ENCODE assay signal across 11 cellular contexts in the genomic region with DNA sequence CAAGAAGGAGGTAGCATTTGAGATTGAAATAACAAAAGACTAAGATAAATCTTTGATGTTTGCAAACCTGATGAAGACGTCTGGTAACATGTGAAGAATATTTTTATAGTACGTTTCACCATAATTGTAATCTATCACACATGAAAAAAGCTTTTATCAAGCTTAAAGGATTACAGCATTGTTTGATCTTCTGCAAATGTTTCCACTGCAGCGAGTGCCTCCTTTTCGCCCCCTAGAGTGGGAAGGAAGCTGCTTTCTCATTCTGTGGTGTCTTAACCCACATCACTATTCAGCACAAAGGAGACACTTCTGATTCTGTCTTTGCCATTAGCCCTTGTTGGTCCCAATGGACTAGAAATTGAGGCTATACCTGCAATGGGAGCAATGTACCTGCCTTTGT. TPM values are rescaled to one million over a fixed set of nuclear protein-coding genes. Genes with fewer than 3 reads are reported as not detected.
DNase-seq lines count a peak whose midpoint lies in the region; ATAC-seq lines count a peak whose summit lies in the region.
"Had no signal": no experiment of that assay in that cellular context is flagged by ENCODE, and none has a peak within 500 bp of the region (broad histone marks: within the 10 kb centered on the region; RNA-seq: fewer than 3 reads in every experiment).

No MANE protein-coding gene starts in this region.

- H3K9me3 Mint-ChIP-seq in activated T-cell treated with anti-CD3 and anti-CD28 coated beads, Interleukin-2, amount 50 U/mL, for 24 hours: no peaks in the 10 kb centered on the region

- DNase-seq in activated T-cell treated with anti-CD3 and anti-CD28 coated beads for 24 hours (ENCODE audit: low read depth) (peak; percentile 28), T-helper 17 cell (no peak), HK-2 (ENCODE audit: unreplicated experiment) (no peak)
- DNase-seq in activated T-cell treated with anti-CD3 and anti-CD28 coated beads, Interleukin-2, amount 50 U/mL, for 24 hours: no peak
- DNase-seq in effector CD8-positive, alpha-beta T cell (lab: John Stamatoyannopoulos, UW): peak; percentile 11
- peak in 2 of 3 experiments; percentile 3 for DNase-seq in stimulated activated CD4-positive, alpha-beta T cell treated with anti-CD3 and anti-CD28 coated beads, TNF-alpha, amount 100 ng/mL, for 4 hours (ENCODE audit: low read depth in 3 of 3)
- DNase-seq: AML-193, NCI-H1694 treated with DMSO at 0.1 percent for 48 hours had no signal

- H3K27ac Mint-ChIP-seq in activated T-cell treated with anti-CD3 and anti-CD28 coated beads, Interleukin-2, amount 50 U/mL, for 24 hours: no peak overlapping the region
- H3K27ac Mint-ChIP-seq in T-helper 17 cell: peak overlapping the region; percentile 44

- H3K4me1 Mint-ChIP-seq in activated T-cell treated with anti-CD3 and anti-CD28 coated beads, Interleukin-2, amount 50 U/mL, for 24 hours (ENCODE audit: low read depth): peaks cover 30% of the 10 kb centered on the region
- peaks cover 10% of the 10 kb centered on the region for H3K4me1 Mint-ChIP-seq in T-helper 17 cell

- H3K9me3 ChIP-seq in T-helper 17 cell (ENCODE audit: control insufficient read depth, low read length, poor library complexity, severe bottlenecking): no peaks in the 10 kb centered on the region

- no peaks in the 10 kb centered on the region for H3K36me3 Mint-ChIP-seq in activated T-cell treated with anti-CD3 and anti-CD28 coated beads, Interleukin-2, amount 50 U/mL, for 24 hours (ENCODE audit: low read depth)
- H3K36me3 Mint-ChIP-seq in T-helper 17 cell (ENCODE audit: low read depth): peaks cover 2% of the 10 kb centered on the region

- no peaks in the 10 kb centered on the region for H3K27me3 Mint-ChIP-seq in activated T-cell treated with anti-CD3 and anti-CD28 coated beads, Interleukin-2, amount 50 U/mL, for 24 hours
- no peaks in the 10 kb centered on the region for H3K27me3 Mint-ChIP-seq in T-helper 17 cell

- H3K4me3 Mint-ChIP-seq in activated T-cell treated with anti-CD3 and anti-CD28 coated beads, Interleukin-2, amount 50 U/mL, for 24 hours: no peak overlapping the region
- no peak overlapping the region for H3K4me3 Mint-ChIP-seq in T-helper 17 cell

- ATAC-seq in T-helper 17 cell: no peak
- ATAC-seq in HG03097 (IDR thresholded peaks at IDR 0.05; ENCODE audit: low FRiP score, unreplicated experiment): no peak
- ATAC-seq in HG03457 (IDR thresholded peaks at IDR 0.05; ENCODE audit: unreplicated experiment): no peak

RNA-seq across cellular contexts. Expression of gene IL12RB2, which starts 46.0 kb away (rescaled TPM):
- total RNA-seq in T-helper 17 cell: 1 to 10 TPM; 2.1 to 3.4 TPM
- total RNA-seq: fibroblast of villous mesenchyme had no signal

Comparison
In these comparisons a context has a peak if more than half of its experiments do, and no peak if none do; other contexts are left out.
1. DNase-seq: peak in activated T-cell treated with anti-CD3 and anti-CD28 coated beads for 24 hours (single experiment), effector CD8-positive, alpha-beta T cell (single experiment) and stimulated activated CD4-positive, alpha-beta T cell treated with anti-CD3 and anti-CD28 coated beads, TNF-alpha, amount 100 ng/mL, for 4 hours (2 of 3); none in activated T-cell treated with anti-CD3 and anti-CD28 coated beads, Interleukin-2, amount 50 U/mL, for 24 hours (single experiment), T-helper 17 cell (0 of 3) and HK-2 (single experiment).